Comparison of ENCODE assay signal across 18 cellular contexts in genomic region chr4:130110189-130110588, GRCh38.
DNase-seq lines count a peak whose midpoint lies in the region; ATAC-seq, FAIRE-seq and TF ChIP-seq lines count a peak whose summit lies in the region.
"Had no signal": no experiment of that assay in that cellular context is flagged by ENCODE, and none has a peak within 500 bp of the region (broad histone marks: within the 10 kb centered on the region; RNA-seq: fewer than 3 reads in every experiment).

No MANE protein-coding gene starts in this region.

- no peak overlapping the region for H3K4me2 ChIP-seq in GM12878 (ENCODE audit: control insufficient read depth, insufficient read depth)

- no peaks in the 10 kb centered on the region; the same call in 2 of the 3 replicates for H3K9me3 ChIP-seq in GM12878 (replicated peaks; ENCODE audit: control insufficient read depth, insufficient read depth, low read length)
- H3K9me3 ChIP-seq: vagina had no signal

- peak; percentile 59 for ATAC-seq in GM18868 (IDR thresholded peaks at IDR 0.05; ENCODE audit: unreplicated experiment)
- peak; percentile 70 for ATAC-seq in GM21717 (IDR thresholded peaks at IDR 0.05; ENCODE audit: unreplicated experiment)
- peak; percentile 71 for ATAC-seq in HG03066 (IDR thresholded peaks at IDR 0.05; ENCODE audit: low read depth, unreplicated experiment)
- ATAC-seq in GM12878: peak; percentile 62
- ATAC-seq in GM21825 (IDR thresholded peaks at IDR 0.05; ENCODE audit: unreplicated experiment): no peak
- ATAC-seq: gastroesophageal sphincter, left colon had no signal

- no peaks in the 10 kb centered on the region for H3K36me3 ChIP-seq in GM12878 (ENCODE audit: control insufficient read depth in 2 of 2, insufficient read depth in 2 of 2, low read length in 1 of 2)
- H3K36me3 ChIP-seq: gastroesophageal sphincter, vagina had no signal

- H4K20me1 ChIP-seq in GM12878 (ENCODE audit: control insufficient read depth, insufficient read depth): no peaks in the 10 kb centered on the region

- in situ Hi-C loops in GM12878 (cut with MboI) (no loop called here), ACHN (cut with HindIII; ENCODE audit: low pct_ligation_motif_present, low pct_unique_long_range_greater_than_20kb, low sequenced_read_pairs) (no loop called here)

- no peaks in the 10 kb centered on the region for H3K79me2 ChIP-seq in GM12878 (ENCODE audit: control insufficient read depth, insufficient read depth, low read length)

- no peak overlapping the region for H3K4me3 ChIP-seq in GM12878
- H3K4me3 ChIP-seq: gastroesophageal sphincter, vagina had no signal

- no peak for TF ChIP-seq POLR2A in GM12878 (IDR thresholded peaks at IDR 0.05; ENCODE audit: low read depth, low read length)

- H3K27me3 ChIP-seq in GM12878 (replicated peaks in 1 of 2; ENCODE audit: control insufficient read depth in 2 of 2, insufficient read depth in 2 of 2, low read length in 1 of 2): no peaks in the 10 kb centered on the region
- H3K27me3 ChIP-seq: gastroesophageal sphincter, vagina had no signal

- CTCF ChIA-PET in GM12878 (lab: Yijun Ruan, JAX): interaction anchor here (1.0 kb wide), 2 partner anchors 12 to 83 kb away, joined by 3 read pairs; no protein-coding TSS in a partner anchor

- H3K27ac ChIP-seq in GM12878 (ENCODE audit: control insufficient read depth, insufficient read depth): no peak overlapping the region
- H3K27ac ChIP-seq: gastroesophageal sphincter, vagina had no signal

- intact Hi-C loops in GM12878 (cut with micrococcal nuclease; ENCODE audit: unreplicated experiment): no loop called here

- BruUV-seq in GM12878 (replicated peaks; lab: Mats Ljungman, UMichigan): no TSS peak

- POLR2A ChIA-PET in GM12878 (lab: Charles Lee): interaction anchor here (0.5 to 0.9 kb wide), 2 partner anchors 128 to 236 kb away, joined by 3 read pairs; no protein-coding TSS in a partner anchor

- SMC1A ChIA-PET in GM12878 (lab: Charles Lee; ENCODE audit: uncharacterized antibody, unreplicated experiment): interaction anchor here (1.2 to 1.4 kb wide), 3 partner anchors 15 to 35 kb away, joined by 3 to 4 read pairs (median 3); no protein-coding TSS in a partner anchor

- no peaks in the 10 kb centered on the region for H3K4me1 ChIP-seq in GM12878 (ENCODE audit: control insufficient read depth, insufficient read depth, low read length)
- H3K4me1 ChIP-seq: gastroesophageal sphincter, vagina had no signal

- no peak overlapping the region for H2AFZ ChIP-seq in GM12878 (ENCODE audit: control insufficient read depth, low read depth, low read length)

- no peak for FAIRE-seq in GM12878 (lab: Jason Lieb, UNC)

- RAD21 ChIA-PET in GM12878 (lab: Charles Lee; ENCODE audit: unreplicated experiment): no interaction called here

- no peak for TF ChIP-seq EP300 in GM12878 (IDR thresholded peaks at IDR 0.05; ENCODE audit: borderline replicate concordance in 1 of 2, control insufficient read depth in 1 of 2, low read depth in 2 of 2, low read length in 2 of 2)

- TF ChIP-seq RAD21 in GM12878 (IDR thresholded peaks at IDR 0.05; ENCODE audit: insufficient read depth, low read depth, low read length): no peak

- no peak for DNase-seq in GM12878 (ENCODE audit: low read depth, low spot score)
- DNase-seq in NCI-H345 (lab: John Stamatoyannopoulos, UW): no peak
- no peak for DNase-seq in ACHN
- DNase-seq: activated CD4-positive, alpha-beta T cell treated with anti-CD3 and anti-CD28 coated beads, Interleukin-2, amount 10 ng/mL, durations not matched to agents 7 days and 5 days; amygdala; COR-L47; Karpas-422; left colon; NCI-H1092 treated with DMSO at 0.1 percent for 48 hours; NCI-H774; stimulated activated CD8-positive, alpha-beta memory T cell treated with anti-CD3 and anti-CD28 coated beads, Interleukin-4, amount 100 ng/mL, for 48 hours; substantia nigra had no signal

- TF ChIP-seq CTCF in GM12878 (IDR thresholded peaks at IDR 0.05 in 2 of 3, conservative IDR thresholded peaks at IDR 0.05 in 1 of 3; ENCODE audit: control insufficient read depth in 2 of 3, extremely low read depth in 1 of 3, insufficient read depth in 1 of 3, low read depth in 3 of 3, low read length in 3 of 3): no peak

- H3K9ac ChIP-seq in GM12878 (ENCODE audit: control insufficient read depth, insufficient read depth, low read length): no peak overlapping the region

TF ChIP-seq in GM12878, 131 proteins besides CTCF, POLR2A, EP300 and RAD21:
- TF ChIP-seq MEF2B (IDR thresholded peaks at IDR 0.05; ENCODE audit: partially characterized antibody, poor library complexity, severe bottlenecking) (peak; percentile 75), USF1 (IDR thresholded peaks at IDR 0.05; ENCODE audit: borderline replicate concordance, extremely low read length, insufficient read depth, low read depth, low read length) (no peak)
